In the genomic region with DNA sequence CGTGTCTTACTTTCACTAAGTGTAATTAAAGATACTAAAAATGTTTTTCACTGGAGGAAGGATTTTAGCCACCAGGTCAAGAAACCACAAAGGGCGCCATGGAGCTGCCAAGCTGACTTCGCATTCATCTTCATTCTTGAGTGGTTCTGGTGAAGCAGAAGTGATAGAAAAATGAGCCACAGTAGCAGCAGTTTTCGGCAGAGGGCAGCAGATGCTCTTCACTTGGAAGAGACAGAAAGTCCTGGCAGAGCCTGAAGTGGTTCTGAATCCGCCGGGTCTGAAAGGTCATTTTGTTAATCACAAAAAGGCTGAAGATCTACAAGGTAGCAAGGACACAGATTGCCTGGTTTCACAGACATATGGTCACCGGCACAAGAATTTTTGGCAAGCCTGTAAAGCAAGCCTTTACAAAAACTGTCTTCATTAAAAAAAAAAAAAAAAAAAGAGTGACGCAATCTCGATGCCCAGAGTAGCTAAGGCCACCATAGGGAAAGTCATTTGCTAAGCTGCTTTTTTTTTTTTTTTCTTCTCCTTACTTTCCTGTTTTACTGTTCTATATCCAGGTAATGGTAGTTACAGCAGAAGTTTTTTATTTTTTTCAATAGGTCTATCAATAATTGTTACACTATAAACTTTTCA, we compare ENCODE assay signal across 1 cellular context.
TF ChIP-seq lines count a peak whose summit lies in the region.

No MANE protein-coding gene starts in this region.

TF ChIP-seq in GM12878, 131 proteins besides CTCF, POLR2A, EP300 and RAD21 (continued from another document):
- TF ChIP-seq PKNOX1 (IDR thresholded peaks at IDR 0.05) (no peak), BMI1 (IDR thresholded peaks at IDR 0.05; ENCODE audit: borderline replicate concordance) (no peak), BRCA1 (IDR thresholded peaks at IDR 0.05; ENCODE audit: low read depth, low read length) (no peak), ZNF274 (IDR thresholded peaks at IDR 0.05; ENCODE audit: insufficient read depth, insufficient read length) (no peak), MTA2 (IDR thresholded peaks at IDR 0.05; ENCODE audit: low read depth) (no peak), KAT2A (conservative IDR thresholded peaks at IDR 0.05; ENCODE audit: control insufficient read depth, low read depth, low read length) (no peak), USF2 (IDR thresholded peaks at IDR 0.05; ENCODE audit: borderline replicate concordance, low read depth, low read length) (no peak), CEBPB (IDR thresholded peaks at IDR 0.05; ENCODE audit: borderline replicate concordance in 1 of 2, low read depth in 2 of 2, low read length in 2 of 2) (no peak)
- TF ChIP-seq, protein P1, sequence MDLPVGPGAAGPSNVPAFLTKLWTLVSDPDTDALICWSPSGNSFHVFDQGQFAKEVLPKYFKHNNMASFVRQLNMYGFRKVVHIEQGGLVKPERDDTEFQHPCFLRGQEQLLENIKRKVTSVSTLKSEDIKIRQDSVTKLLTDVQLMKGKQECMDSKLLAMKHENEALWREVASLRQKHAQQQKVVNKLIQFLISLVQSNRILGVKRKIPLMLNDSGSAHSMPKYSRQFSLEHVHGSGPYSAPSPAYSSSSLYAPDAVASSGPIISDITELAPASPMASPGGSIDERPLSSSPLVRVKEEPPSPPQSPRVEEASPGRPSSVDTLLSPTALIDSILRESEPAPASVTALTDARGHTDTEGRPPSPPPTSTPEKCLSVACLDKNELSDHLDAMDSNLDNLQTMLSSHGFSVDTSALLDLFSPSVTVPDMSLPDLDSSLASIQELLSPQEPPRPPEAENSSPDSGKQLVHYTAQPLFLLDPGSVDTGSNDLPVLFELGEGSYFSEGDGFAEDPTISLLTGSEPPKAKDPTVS (IDR thresholded peaks at IDR 0.05; ENCODE audit: low read depth, low read length): no peak
